Comparison of ENCODE assay signal across 25 cellular contexts in genomic region chr6:161745128-161745527, GRCh38.
A peak's percentile ranks its signal among the peaks of the same experiment; 100 is the strongest.
DNase-seq lines count a peak whose midpoint lies in the region; ATAC-seq, FAIRE-seq and TF ChIP-seq lines count a peak whose summit lies in the region.
"Had no signal": no experiment of that assay in that cellular context is flagged by ENCODE, and none has a peak within 500 bp of the region (broad histone marks: within the 10 kb centered on the region; RNA-seq: fewer than 3 reads in every experiment).

No MANE protein-coding gene starts in this region.

- H3K27me3 Mint-ChIP-seq in nephron progenitor cell (ENCODE audit: low read depth, poor library complexity) = no peaks in the 10 kb centered on the region
- H3K27me3 Mint-ChIP-seq: CD4-positive, CD25-positive, alpha-beta regulatory T cell had no signal

- no peak overlapping the region for H3K9ac ChIP-seq in K562 (ENCODE audit: insufficient read depth in 1 of 2, low read depth in 2 of 2, low read length in 2 of 2)
- H3K9ac ChIP-seq: BLaER1 had no signal

- H3K27ac ChIP-seq in A549 (no peak overlapping the region), K562 (ENCODE audit: extremely low read depth, low read depth, low read length) (no peak overlapping the region), body of pancreas (no peak overlapping the region)
- H3K27ac ChIP-seq: 22Rv1, BLaER1 had no signal

- H3K36me3 Mint-ChIP-seq in nephron progenitor cell (ENCODE audit: low read depth) = peaks cover 4% of the 10 kb centered on the region
- H3K36me3 Mint-ChIP-seq: CD14-positive monocyte; CD4-positive, alpha-beta memory T cell; CD4-positive, CD25-positive, alpha-beta regulatory T cell had no signal

- CTCF ChIA-PET in A549 (lab: Yijun Ruan, JAX) (interaction anchor here (0.9 to 1.4 kb wide), 2 partner anchors 81 to 327 kb away, joined by 3 to 4 read pairs; no protein-coding TSS in a partner anchor), K562 (lab: Yijun Ruan, JAX; ENCODE audit: low intra/inter-chr PET ratio) (no interaction called here)

- no peaks in the 10 kb centered on the region for H3K79me2 ChIP-seq in K562 (ENCODE audit: control insufficient read depth, insufficient read depth, low read length)

- H3K36me3 ChIP-seq in K562 (ENCODE audit: control insufficient read depth, insufficient read depth, low read length) = no peaks in the 10 kb centered on the region
- H3K36me3 ChIP-seq in body of pancreas (replicated peaks in 1 of 2; ENCODE audit: insufficient read depth in 1 of 2, low read depth in 2 of 2) = no peaks in the 10 kb centered on the region
- H3K36me3 ChIP-seq: BE2C, BLaER1 had no signal

- no peak overlapping the region for H3K4me3 Mint-ChIP-seq in nephron progenitor cell
- H3K4me3 Mint-ChIP-seq: CD14-positive monocyte; CD4-positive, alpha-beta memory T cell; CD4-positive, CD25-positive, alpha-beta regulatory T cell; CD8-positive, alpha-beta memory T cell had no signal

- TF ChIP-seq RAD21 in A549 (conservative IDR thresholded peaks at IDR 0.05 in 1 of 2, IDR thresholded peaks at IDR 0.05 in 1 of 2) = no peak
- no peak for TF ChIP-seq RAD21 in K562 (CRISPR knock-in tag; conservative IDR thresholded peaks at IDR 0.05 in 1 of 2, IDR thresholded peaks at IDR 0.05 in 1 of 2)

- H3K4me2 ChIP-seq in A549 (no peak overlapping the region), K562 (ENCODE audit: insufficient read depth, low read length) (no peak overlapping the region)
- H3K4me2 ChIP-seq: BLaER1 had no signal

- in situ Hi-C loops in K562 (cut with MboI) = no loop called here

- no peaks in the 10 kb centered on the region for H4K20me1 ChIP-seq in K562 (replicated peaks; ENCODE audit: control insufficient read depth, insufficient read depth, low read length)
- H4K20me1 ChIP-seq: BLaER1 had no signal

- FAIRE-seq in A549 (lab: Jason Lieb, UNC) = no peak
- no peak for FAIRE-seq in K562 (lab: Jason Lieb, UNC)
- FAIRE-seq: GM12878, GM12892, GM18507, GM19239 had no signal

- H3K27me3 ChIP-seq in K562 (ENCODE audit: control insufficient read depth in 2 of 2, insufficient read depth in 2 of 2, low read length in 2 of 2) (no peaks in the 10 kb centered on the region; a peak in 1 of 5 replicates), body of pancreas (no peaks in the 10 kb centered on the region)
- H3K27me3 ChIP-seq: BE2C, BLaER1 had no signal

- peaks cover 15% of the 10 kb centered on the region for H3K4me1 Mint-ChIP-seq in nephron progenitor cell
- H3K4me1 Mint-ChIP-seq: CD14-positive monocyte; CD4-positive, alpha-beta memory T cell; CD4-positive, CD25-positive, alpha-beta regulatory T cell; CD8-positive, alpha-beta memory T cell had no signal

- POLR2A ChIA-PET in A549 (lab: Yijun Ruan, JAX) (no interaction called here), K562 (lab: Yijun Ruan, JAX) (no interaction called here)

- no peaks in the 10 kb centered on the region for H3K9me1 ChIP-seq in K562 (ENCODE audit: control insufficient read depth, insufficient read depth, low read length)

- H3K9me3 Mint-ChIP-seq in nephron progenitor cell = peaks cover 7% of the 10 kb centered on the region

- TF ChIP-seq EP300 in A549 (IDR thresholded peaks at IDR 0.05) (no peak), K562 (IDR thresholded peaks at IDR 0.05; ENCODE audit: low read length) (no peak)

- no peak for ATAC-seq in A549
- no peak for ATAC-seq in K562
- no peak for ATAC-seq in GM18858 (IDR thresholded peaks at IDR 0.05; ENCODE audit: unreplicated experiment)
- no peak for ATAC-seq in body of pancreas
- ATAC-seq: GM12878 had no signal

- H3K4me3 ChIP-seq in A549 (no peak overlapping the region), K562 (no peak overlapping the region), body of pancreas (no peak overlapping the region)
- H3K4me3 ChIP-seq: BLaER1, GM12878 had no signal

- H3K4me1 ChIP-seq in A549 (peaks cover 7% of the 10 kb centered on the region; the same call in 2 of the 3 replicates), K562 (replicated peaks in 1 of 2; ENCODE audit: control insufficient read depth in 2 of 2, insufficient read depth in 2 of 2, low read length in 2 of 2) (no peaks in the 10 kb centered on the region), body of pancreas (peaks cover 1% of the 10 kb centered on the region)
- H3K4me1 ChIP-seq: BLaER1 had no signal

- H2AFZ ChIP-seq in K562 (ENCODE audit: low read depth, low read length) = no peak overlapping the region

- no TSS peak for BruUV-seq in K562 (replicated peaks; lab: Mats Ljungman, UMichigan)

- no peak for TF ChIP-seq CTCF in A549 (IDR thresholded peaks at IDR 0.05)
- TF ChIP-seq CTCF in K562 (IDR thresholded peaks at IDR 0.05 in 2 of 3, conservative IDR thresholded peaks at IDR 0.05 in 1 of 3; ENCODE audit: insufficient read depth in 2 of 3, low read depth in 1 of 3, low read length in 3 of 3) = no peak
- TF ChIP-seq CTCF in nephron progenitor cell (IDR thresholded peaks at IDR 0.05) = no peak
- no peak for TF ChIP-seq CTCF in body of pancreas (IDR thresholded peaks at IDR 0.05)

- TF ChIP-seq POLR2A in A549 (IDR thresholded peaks at IDR 0.05; ENCODE audit: low read length) (no peak), K562 (conservative IDR thresholded peaks at IDR 0.05) (no peak), body of pancreas (IDR thresholded peaks at IDR 0.05) (no peak)

- no peaks in the 10 kb centered on the region for H3K9me3 ChIP-seq in A549
- H3K9me3 ChIP-seq in K562 (replicated peaks; ENCODE audit: control insufficient read depth, insufficient read depth, low read depth, low read length) = no peaks in the 10 kb centered on the region
- H3K9me3 ChIP-seq in body of pancreas = no peaks in the 10 kb centered on the region
- H3K9me3 ChIP-seq: BE2C had no signal

- intact Hi-C loops in K562 (cut with micrococcal nuclease) = no loop called here
- intact Hi-C loops in body of pancreas (cut with DNase I) = no loop called here

- WGBS in A549 (ENCODE audit: missing lambda C conversion rate) = 77% methylated on average over 2 of the region's 2 CpGs
- WGBS in K562 (ENCODE audit: insufficient coverage, low coverage, missing lambda C conversion rate) = 6% methylated on average over 2 of the region's 2 CpGs
- WGBS in body of pancreas, 2 donors = 75 to 84% methylated on average over 2 of the region's 2 CpGs

- DNase-seq in A549 (ENCODE audit: low read depth in 1 of 2, low spot score in 1 of 2) = no peak
- DNase-seq in K562 (ENCODE audit: extremely low read depth in 1 of 4, low spot score in 3 of 4) = no peak
- no peak for DNase-seq in nephron progenitor cell
- no peak for DNase-seq in body of pancreas
- DNase-seq: ACHN; C1 segment of cervical spinal cord; CD4-positive, alpha-beta memory T cell; CD4-positive, CD25-positive, alpha-beta regulatory T cell; CD8-positive, alpha-beta memory T cell; DMS 273 treated with DMSO at 0.1 percent for 48 hours; DMS153; DMS53; DMS79; DND-41; EL; GDM1 had no signal

- peak overlapping the region; percentile 53 for H3K27ac Mint-ChIP-seq in nephron progenitor cell
- H3K27ac Mint-ChIP-seq: CD4-positive, alpha-beta memory T cell; CD8-positive, alpha-beta memory T cell had no signal

TF ChIP-seq in A549, 52 proteins besides CTCF, POLR2A, EP300 and RAD21:
- peak; percentile 66 for TF ChIP-seq ZFP36 (IDR thresholded peaks at IDR 0.05; ENCODE audit: borderline replicate concordance, partially characterized antibody)
- TF ChIP-seq MAZ (IDR thresholded peaks at IDR 0.05; ENCODE audit: borderline replicate concordance, low read depth, low read length) = no peak
TF ChIP-seq in A549: peak in this region for 1.

TF ChIP-seq in K562, 482 proteins besides CTCF, POLR2A, EP300 and RAD21:
- TF ChIP-seq NR2C1 (IDR thresholded peaks at IDR 0.05) (no peak), NR2C1 (tag; IDR thresholded peaks at IDR 0.05) (no peak), ZNF445 (CRISPR knock-in tag; IDR thresholded peaks at IDR 0.05; ENCODE audit: low read depth) (no peak), ZFP36 (IDR thresholded peaks at IDR 0.05; ENCODE audit: low read depth, low read length, partially characterized antibody) (peak; percentile 96), RBM25 (IDR thresholded peaks at IDR 0.05; ENCODE audit: low read depth, low read length, severe bottlenecking) (peak; percentile 69), ZNF436 (CRISPR knock-in tag; IDR thresholded peaks at IDR 0.05) (0 out of 2 replicates have a peak, but pooled peaks have one; percentile 27)

Comparison
In these comparisons a context has a peak if more than half of its experiments do, and no peak if none do; other contexts are left out.
1. Of the 35 proteins assayed by ChIP-seq in both K562 and A549: peak only in K562: none; only in A549: none; in both: ZFP36; in neither: 34.